Comparison of ENCODE assay signal across 3 cellular contexts in genomic region chr17:81048827-81049371, GRCh38.
A peak's percentile ranks its signal among the peaks of the same experiment; 100 is the strongest.
TF ChIP-seq lines count a peak whose summit lies in the region.

No MANE protein-coding gene starts in this region.

TF ChIP-seq in Ishikawa, 13 proteins besides CTCF, POLR2A, EP300 and RAD21:
- TF ChIP-seq ZBTB7A (IDR thresholded peaks at IDR 0.05; ENCODE audit: low read depth) (peak; percentile 37), TEAD4 (IDR thresholded peaks at IDR 0.05) (no peak)
TF ChIP-seq in Ishikawa: peak in this region for 1.

TF ChIP-seq in GM12878, 131 proteins besides CTCF, POLR2A, EP300 and RAD21:
- TF ChIP-seq SMC3 (IDR thresholded peaks at IDR 0.05; ENCODE audit: borderline replicate concordance, low read length) (no peak), MTA3 (IDR thresholded peaks at IDR 0.05; ENCODE audit: borderline replicate concordance, low read length) (no peak), NRF1 (conservative IDR thresholded peaks at IDR 0.05; ENCODE audit: low read depth, low read length) (no peak), ZNF592 (IDR thresholded peaks at IDR 0.05) (no peak), PAX5 (IDR thresholded peaks at IDR 0.05; ENCODE audit: borderline replicate concordance, low read depth, low read length) (no peak), E2F4 (IDR thresholded peaks at IDR 0.05; ENCODE audit: low read depth, low read length) (no peak), BRCA1 (IDR thresholded peaks at IDR 0.05; ENCODE audit: low read depth, low read length) (no peak), SMAD1 (IDR thresholded peaks at IDR 0.05; ENCODE audit: low read depth, partially characterized antibody) (no peak), IRF4 (IDR thresholded peaks at IDR 0.05; ENCODE audit: low read depth, low read length) (no peak), CHD4 (IDR thresholded peaks at IDR 0.05) (no peak), POLR2AphosphoS2 (IDR thresholded peaks at IDR 0.05; ENCODE audit: low read depth, low read length) (no peak), MAX (IDR thresholded peaks at IDR 0.05; ENCODE audit: low read depth, low read length) (no peak), TARDBP (IDR thresholded peaks at IDR 0.05; ENCODE audit: borderline replicate concordance) (no peak), NKRF (conservative IDR thresholded peaks at IDR 0.05) (no peak), BHLHE40 (IDR thresholded peaks at IDR 0.05; ENCODE audit: borderline replicate concordance in 1 of 2, low read depth in 2 of 2, low read length in 1 of 2) (no peak), STAT1 (conservative IDR thresholded peaks at IDR 0.05) (no peak), BMI1 (IDR thresholded peaks at IDR 0.05; ENCODE audit: borderline replicate concordance) (no peak), EED (IDR thresholded peaks at IDR 0.05; ENCODE audit: low read depth) (no peak), EGR1 (IDR thresholded peaks at IDR 0.05; ENCODE audit: borderline replicate concordance in 1 of 2, low read depth in 2 of 2, low read length in 2 of 2) (no peak), ZNF274 (IDR thresholded peaks at IDR 0.05; ENCODE audit: insufficient read depth, insufficient read length) (no peak)

TF ChIP-seq in GM12891, 5 proteins besides CTCF, POLR2A, EP300 and RAD21 (continued from another document):
- TF ChIP-seq POLR2AphosphoS5 (IDR thresholded peaks at IDR 0.05; ENCODE audit: low read depth, low read length) (no peak), SPI1 (IDR thresholded peaks at IDR 0.05; ENCODE audit: low read depth, low read length) (no peak), PAX5 (IDR thresholded peaks at IDR 0.05; ENCODE audit: insufficient read depth, low read length, severe bottlenecking) (no peak), TAF1 (IDR thresholded peaks at IDR 0.05; ENCODE audit: low read depth, low read length) (no peak)
TF ChIP-seq in GM12891: peak in this region for 0.
